Comparison of ENCODE assay signal across 16 cellular contexts in the genomic region with DNA sequence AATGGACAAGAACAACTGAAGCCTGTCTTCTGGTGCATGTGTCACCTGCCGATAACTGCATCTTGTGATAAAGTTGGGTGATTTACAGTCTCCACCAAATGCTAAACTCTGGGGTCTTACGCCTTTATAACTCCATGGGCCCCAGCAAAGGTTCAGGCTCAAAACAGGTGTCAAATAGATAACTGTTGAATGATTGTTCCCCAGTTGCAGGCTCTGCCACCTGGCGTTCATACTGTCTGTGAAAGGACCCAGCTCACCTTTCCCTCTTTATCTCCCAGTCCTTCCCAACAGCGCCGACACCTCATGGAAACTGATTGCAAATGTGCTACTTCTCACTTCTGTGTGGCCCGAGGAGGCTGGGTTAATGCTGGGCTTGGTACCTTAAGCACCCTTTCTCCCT. TPM values are rescaled to one million over a fixed set of nuclear protein-coding genes. Genes with fewer than 3 reads are reported as not detected.
"Had no signal": no experiment of that assay in that cellular context is flagged by ENCODE, and none has a peak within 500 bp of the region (broad histone marks: within the 10 kb centered on the region; RNA-seq: fewer than 3 reads in every experiment).

No MANE protein-coding gene starts in this region.

- H3K9me3 ChIP-seq: colonic mucosa, gastrocnemius medialis, left lung had no signal

- H3K4me1 ChIP-seq: colonic mucosa, gastrocnemius medialis, left lung had no signal

- H3K27ac ChIP-seq: cardiac muscle cell, colonic mucosa, gastrocnemius medialis, left lung had no signal

- FAIRE-seq: keratinocyte had no signal

- H3K4me3 Mint-ChIP-seq: activated T-cell treated with anti-CD3 and anti-CD28 coated beads, Interleukin-2, amount 50 U/mL, for 4 hours; nephron; T-helper 17 cell had no signal

- DNase-seq: activated CD4-positive, alpha-beta T cell treated with anti-CD3 and anti-CD28 coated beads, Interleukin-2, amount 50 U/mL, for 1 hour; activated CD4-positive, CD25-positive, alpha-beta regulatory T cell; activated gamma-delta T cell treated with Interleukin-2 at 50 U/mL for 16 hours; activated T-cell treated with anti-CD3 and anti-CD28 coated beads, Interleukin-2, amount 50 U/mL, for 4 hours; colonic mucosa; effector CD4-positive, alpha-beta T cell; gastrocnemius medialis; left lung; stimulated activated CD4-positive, alpha-beta T cell treated with anti-CD3 and anti-CD28 coated beads, Interleukin-2, amount 100 ng/mL, for 24 hours; stimulated activated naive CD8-positive, alpha-beta T cell treated with anti-CD3 and anti-CD28 coated beads, Interleukin-15, Interleukin-2, amounts not matched to agents 100 U/mL and 50 U/mL, for 24 hours; T-helper 17 cell had no signal

- H3K9me3 Mint-ChIP-seq: activated T-cell treated with anti-CD3 and anti-CD28 coated beads, Interleukin-2, amount 50 U/mL, for 4 hours; nephron had no signal

- H3K27me3 ChIP-seq: cardiac muscle cell, colonic mucosa, gastrocnemius medialis, left lung had no signal

- H3K4me3 ChIP-seq: cardiac muscle cell, colonic mucosa, gastrocnemius medialis, left lung had no signal

- H3K27ac Mint-ChIP-seq: nephron had no signal

- ATAC-seq: activated T-cell treated with anti-CD3 and anti-CD28 coated beads, Interleukin-2, amount 50 U/mL, for 4 hours; gastrocnemius medialis; left lung; sciatic nerve; stimulated activated naive CD8-positive, alpha-beta T cell treated with anti-CD3 and anti-CD28 coated beads, Interleukin-15, Interleukin-2, amounts not matched to agents 100 U/mL and 50 U/mL, for 24 hours; T-helper 17 cell had no signal

RNA-seq across cellular contexts. Expression of a gene that starts 8.3 kb away (rescaled TPM):
- polyA plus RNA-seq: fibroblast of lung had no signal
